In genomic region chr12:119176267-119177055, GRCh38 we compare ENCODE assay signal across 8 cellular contexts. TPM values are rescaled to one million over a fixed set of nuclear protein-coding genes. Genes with fewer than 3 reads are reported as not detected.
DNase-seq lines count a peak whose midpoint lies in the region; FAIRE-seq and TF ChIP-seq lines count a peak whose summit lies in the region.

No MANE protein-coding gene starts in this region.

- H3K79me1 ChIP-seq in mesenchymal stem cell (replicated peaks; ENCODE audit: low read length, poor library complexity, severe bottlenecking): peaks cover 3% of the 10 kb centered on the region

- H2AK5ac ChIP-seq in mesenchymal stem cell (ENCODE audit: low read length, severe bottlenecking): peak overlapping the region; percentile 35

- peaks cover 0 to 5% of the 10 kb centered on the region in 2 experiments for H3K27me3 ChIP-seq in mesenchymal stem cell (ENCODE audit: control insufficient read depth in 1 of 2, insufficient read depth in 1 of 2, low read length in 2 of 2)
- no peaks in the 10 kb centered on the region for H3K27me3 ChIP-seq in vagina

- peak overlapping the region; percentile 35 for H2BK5ac ChIP-seq in mesenchymal stem cell (ENCODE audit: low read depth, low read length, poor library complexity, severe bottlenecking)

- H3K9me3 ChIP-seq in mesenchymal stem cell (ENCODE audit: control insufficient read depth, low read length) (no peaks in the 10 kb centered on the region), vagina (no peaks in the 10 kb centered on the region)

- no peak overlapping the region for H2BK15ac ChIP-seq in mesenchymal stem cell (ENCODE audit: low read depth, poor library complexity, severe bottlenecking)

- no peak overlapping the region for H3K27ac ChIP-seq in mesenchymal stem cell (ENCODE audit: low read length, poor library complexity, severe bottlenecking)
- H3K27ac ChIP-seq in vagina: peak overlapping the region; percentile 95

- peak overlapping the region in 1 of 2 experiments; percentile 64 for H3K18ac ChIP-seq in mesenchymal stem cell (ENCODE audit: low read depth in 1 of 2, low read length in 2 of 2)

- peak overlapping the region; percentile 90 for H3K9ac ChIP-seq in mesenchymal stem cell (ENCODE audit: low read length)

- no peak overlapping the region for H3K4ac ChIP-seq in mesenchymal stem cell (ENCODE audit: low read depth in 1 of 2, low read length in 2 of 2)

- no peak for TF ChIP-seq CTCF in vagina (IDR thresholded peaks at IDR 0.05)

- DNase-seq in DMS53 treated with DMSO at 0.1 percent for 48 hours (lab: John Stamatoyannopoulos, UW; ENCODE audit: unreplicated experiment) (peak; percentile 35), NCI-H226 (peak; percentile 93), dermis microvascular lymphatic vessel endothelial cell (ENCODE audit: low read depth in 2 of 2) (peak; percentile 45 to 81), mesenchymal stem cell (peak; percentile 95), vagina (ENCODE audit: extremely low spot score in 2 of 2) (peak in 1 of 2 donors; percentile 95), NAMALWA (ENCODE audit: low spot score) (no peak), AML-193 (lab: John Stamatoyannopoulos, UW) (no peak), GM12891 (ENCODE audit: insufficient read length, low spot score) (no peak)

- H2AFZ ChIP-seq in mesenchymal stem cell (ENCODE audit: low read depth, low read length): peak overlapping the region; percentile 76

- H3K4me1 ChIP-seq in mesenchymal stem cell (ENCODE audit: control insufficient read depth, insufficient read depth, low read depth, low read length): peaks cover 28% of the 10 kb centered on the region
- H3K4me1 ChIP-seq in vagina: peaks cover 33% of the 10 kb centered on the region

- peak overlapping the region; percentile 35 to 73 for H3K4me3 ChIP-seq in mesenchymal stem cell (ENCODE audit: insufficient read depth in 1 of 2, low read depth in 1 of 2, low read length in 2 of 2)
- peak overlapping the region; percentile 32 to 51 for H3K4me3 ChIP-seq in vagina

- TF ChIP-seq POLR2A in vagina (IDR thresholded peaks at IDR 0.05) (peak in 1 of 2 donors; percentile 30), GM12891 (IDR thresholded peaks at IDR 0.05; ENCODE audit: low read depth, low read length) (no peak)

- intact Hi-C loops in vagina (cut with DNase I): no loop called here

- H2BK12ac ChIP-seq in mesenchymal stem cell (ENCODE audit: low read length in 2 of 2): peak overlapping the region; percentile 21 to 81

- FAIRE-seq in GM12891 (lab: Jason Lieb, UNC): no peak

- no peak overlapping the region for H4K91ac ChIP-seq in mesenchymal stem cell (ENCODE audit: low read length)

- peak overlapping the region; percentile 71 for H2BK120ac ChIP-seq in mesenchymal stem cell (ENCODE audit: low read depth, low read length)

- no peaks in the 10 kb centered on the region for H3K36me3 ChIP-seq in mesenchymal stem cell (ENCODE audit: control insufficient read depth in 1 of 2, insufficient read depth in 2 of 2, low read depth in 1 of 2, low read length in 2 of 2)
- no peaks in the 10 kb centered on the region for H3K36me3 ChIP-seq in vagina

- peak overlapping the region; percentile 61 for H3K4me2 ChIP-seq in mesenchymal stem cell (ENCODE audit: low read length, poor library complexity, severe bottlenecking)

- H3K14ac ChIP-seq in mesenchymal stem cell (ENCODE audit: low read length in 2 of 2): no peak overlapping the region

- no peak overlapping the region for H3K23ac ChIP-seq in mesenchymal stem cell (ENCODE audit: low read length in 2 of 2)

- H4K8ac ChIP-seq in mesenchymal stem cell (ENCODE audit: low read length): peak overlapping the region; percentile 94

- WGBS in mesenchymal stem cell: 34% methylated on average over 21 of the region's 21 CpGs

TF ChIP-seq in GM12891, 5 proteins besides CTCF, POLR2A, EP300 and RAD21:
- no peak for TF ChIP-seq PAX5 (IDR thresholded peaks at IDR 0.05; ENCODE audit: insufficient read depth, low read length, severe bottlenecking)
- TF ChIP-seq TAF1 (IDR thresholded peaks at IDR 0.05; ENCODE audit: low read depth, low read length): no peak
- no peak for TF ChIP-seq SPI1 (IDR thresholded peaks at IDR 0.05; ENCODE audit: low read depth, low read length)
- TF ChIP-seq POU2F2 (IDR thresholded peaks at IDR 0.05; ENCODE audit: low read depth, low read length): no peak
- TF ChIP-seq POLR2AphosphoS5 (IDR thresholded peaks at IDR 0.05; ENCODE audit: low read depth, low read length): no peak

RNA-seq across cellular contexts. Expression of gene HSPB8, which starts 2.3 kb away (rescaled TPM):
- total RNA-seq in dermis microvascular lymphatic vessel endothelial cell (2.1 and 2.8 TPM in 2 replicates), vagina (58.4 TPM)
- 32.2 TPM for polyA plus RNA-seq in mesenchymal stem cell (2013, experiment 1 of 2)
- polyA plus RNA-seq in mesenchymal stem cell (2013, experiment 2 of 2): 32.7 TPM
- polyA plus RNA-seq in GM12891 (2012; ENCODE audit: low read depth, missing spikeins): not detected

Comparison
In these comparisons a context has a peak if more than half of its experiments do, and no peak if none do; other contexts are left out.
1. DNase-seq: peak in DMS53 treated with DMSO at 0.1 percent for 48 hours (single experiment), NCI-H226 (single experiment), dermis microvascular lymphatic vessel endothelial cell (2 of 2) and mesenchymal stem cell (single experiment); none in NAMALWA (single experiment), AML-193 (0 of 2) and GM12891 (single experiment).
2. RNA of gene HSPB8, which starts 2.3 kb away (total RNA-seq): 58.4 TPM in vagina (single experiment); 2.1 to 2.8 TPM in dermis microvascular lymphatic vessel endothelial cell; every median in the first group is over 10 times any median in the second.